ENCODE assay signal across 16 cellular contexts in genomic region chr1:194151056-194151455, GRCh38.
A peak's percentile ranks its signal among the peaks of the same experiment; 100 is the strongest.
DNase-seq lines count a peak whose midpoint lies in the region; ATAC-seq and TF ChIP-seq lines count a peak whose summit lies in the region.
"Had no signal": no experiment of that assay in that cellular context is flagged by ENCODE, and none has a peak within 500 bp of the region (broad histone marks: within the 10 kb centered on the region; RNA-seq: fewer than 3 reads in every experiment).

No MANE protein-coding gene starts in this region.

- H3K27me3 Mint-ChIP-seq in activated naive CD4-positive, alpha-beta T cell treated with anti-CD3 and anti-CD28 coated beads for 36 hours (ENCODE audit: low read depth): no peaks in the 10 kb centered on the region
- no peaks in the 10 kb centered on the region for H3K27me3 Mint-ChIP-seq in activated CD4-positive, alpha-beta memory T cell treated with anti-CD3 and anti-CD28 coated beads, Interleukin-2, amount 10 ng/mL, durations not matched to agents 7 days and 5 days
- H3K27me3 Mint-ChIP-seq in osteocyte (ENCODE audit: unreplicated experiment): no peaks in the 10 kb centered on the region
- H3K27me3 Mint-ChIP-seq: naive B cell had no signal

- peak; percentile 51 for ATAC-seq in HG03175 (IDR thresholded peaks at IDR 0.05; ENCODE audit: unreplicated experiment)
- no peak for ATAC-seq in GM18511 (IDR thresholded peaks at IDR 0.05; ENCODE audit: unreplicated experiment)
- ATAC-seq: left ventricle myocardium superior had no signal

- POLR2A ChIA-PET in activated CD4-positive, alpha-beta memory T cell treated with anti-CD3 and anti-CD28 coated beads, Interleukin-2, amount 10 ng/mL, durations not matched to agents 7 days and 5 days (lab: Charles Lee): interaction anchor here (0.7 kb wide), 1 partner anchor 1605 kb away, joined by 3 read pairs; no protein-coding TSS in a partner anchor

- H3K4me1 ChIP-seq in left ventricle myocardium inferior: peaks cover 5% of the 10 kb centered on the region

- H3K27ac ChIP-seq in left ventricle myocardium inferior (replicated peaks): no peak overlapping the region
- H3K27ac ChIP-seq: GM23248 had no signal

- no peak for DNase-seq in activated naive CD4-positive, alpha-beta T cell treated with anti-CD3 and anti-CD28 coated beads for 36 hours
- DNase-seq in activated naive CD4-positive, alpha-beta T cell treated with anti-CD3 and anti-CD28 coated beads, Interleukin-2, amount 50 U/mL, for 16 hours: no peak
- no peak for DNase-seq in activated CD4-positive, alpha-beta memory T cell treated with anti-CD3 and anti-CD28 coated beads, Interleukin-2, amount 10 ng/mL, durations not matched to agents 7 days and 5 days
- no peak for DNase-seq in osteocyte (ENCODE audit: extremely low spot score, unreplicated experiment)
- DNase-seq in activated gamma-delta T cell treated with Interleukin-2 at 50 U/mL for 16 hours: no peak
- no peak for DNase-seq in left ventricle myocardium inferior
- DNase-seq: activated CD8-positive, alpha-beta memory T cell treated with anti-CD3 and anti-CD28 coated beads for 24 hours; DMS 273 treated with DMSO at 0.1 percent for 48 hours; endodermal cell; GM23248; left ventricle myocardium superior; naive B cell; NCI-H1694; SIG-M5 had no signal

- no peaks in the 10 kb centered on the region for H3K36me3 ChIP-seq in left ventricle myocardium inferior

- peaks cover 13% of the 10 kb centered on the region for H3K4me1 Mint-ChIP-seq in activated naive CD4-positive, alpha-beta T cell treated with anti-CD3 and anti-CD28 coated beads for 36 hours (ENCODE audit: low read depth)
- peaks cover 8% of the 10 kb centered on the region for H3K4me1 Mint-ChIP-seq in activated CD4-positive, alpha-beta memory T cell treated with anti-CD3 and anti-CD28 coated beads, Interleukin-2, amount 10 ng/mL, durations not matched to agents 7 days and 5 days
- H3K4me1 Mint-ChIP-seq in osteocyte (ENCODE audit: unreplicated experiment): peaks cover 30% of the 10 kb centered on the region
- H3K4me1 Mint-ChIP-seq: endodermal cell had no signal

- no peaks in the 10 kb centered on the region for H3K9me3 Mint-ChIP-seq in activated naive CD4-positive, alpha-beta T cell treated with anti-CD3 and anti-CD28 coated beads for 36 hours
- H3K9me3 Mint-ChIP-seq in activated CD4-positive, alpha-beta memory T cell treated with anti-CD3 and anti-CD28 coated beads, Interleukin-2, amount 10 ng/mL, durations not matched to agents 7 days and 5 days: no peaks in the 10 kb centered on the region
- no peaks in the 10 kb centered on the region for H3K9me3 Mint-ChIP-seq in osteocyte (ENCODE audit: unreplicated experiment)
- H3K9me3 Mint-ChIP-seq: endodermal cell, naive B cell had no signal

- intact Hi-C loops in activated naive CD4-positive, alpha-beta T cell treated with anti-CD3 and anti-CD28 coated beads for 36 hours (cut with micrococcal nuclease): no loop called here
- intact Hi-C loops in left ventricle myocardium inferior (cut with micrococcal nuclease): no loop called here

- CTCF ChIA-PET in activated naive CD4-positive, alpha-beta T cell treated with anti-CD3 and anti-CD28 coated beads for 36 hours (lab: Charles Lee): interaction anchor here (1.0 kb wide), 1 partner anchor 10 kb away, joined by 4 read pairs; no protein-coding TSS in a partner anchor
- CTCF ChIA-PET in activated CD4-positive, alpha-beta memory T cell treated with anti-CD3 and anti-CD28 coated beads, Interleukin-2, amount 10 ng/mL, durations not matched to agents 7 days and 5 days (lab: Charles Lee): interaction anchor here (1.0 kb wide), 1 partner anchor 143 kb away, joined by 5 read pairs; no protein-coding TSS in a partner anchor

- no peak for TF ChIP-seq CTCF in osteocyte (IDR thresholded peaks at IDR 0.05)
- no peak for TF ChIP-seq CTCF in left ventricle myocardium inferior (IDR thresholded peaks at IDR 0.05; ENCODE audit: borderline replicate concordance)

- H3K27me3 ChIP-seq in left ventricle myocardium inferior (ENCODE audit: low read depth): no peaks in the 10 kb centered on the region

- no peaks in the 10 kb centered on the region for H3K36me3 Mint-ChIP-seq in activated naive CD4-positive, alpha-beta T cell treated with anti-CD3 and anti-CD28 coated beads for 36 hours (ENCODE audit: low read depth)
- no peaks in the 10 kb centered on the region for H3K36me3 Mint-ChIP-seq in activated CD4-positive, alpha-beta memory T cell treated with anti-CD3 and anti-CD28 coated beads, Interleukin-2, amount 10 ng/mL, durations not matched to agents 7 days and 5 days (ENCODE audit: low read depth)
- no peaks in the 10 kb centered on the region for H3K36me3 Mint-ChIP-seq in osteocyte (ENCODE audit: unreplicated experiment)
- H3K36me3 Mint-ChIP-seq: naive B cell had no signal

- peak overlapping the region; percentile 73 for H3K4me3 Mint-ChIP-seq in activated naive CD4-positive, alpha-beta T cell treated with anti-CD3 and anti-CD28 coated beads for 36 hours
- peak overlapping the region; percentile 72 for H3K4me3 Mint-ChIP-seq in activated CD4-positive, alpha-beta memory T cell treated with anti-CD3 and anti-CD28 coated beads, Interleukin-2, amount 10 ng/mL, durations not matched to agents 7 days and 5 days
- H3K4me3 Mint-ChIP-seq in osteocyte (ENCODE audit: unreplicated experiment): no peak overlapping the region
- H3K4me3 Mint-ChIP-seq: endodermal cell had no signal

- no peaks in the 10 kb centered on the region for H3K9me3 ChIP-seq in left ventricle myocardium inferior (replicated peaks)

- H3K4me3 ChIP-seq in left ventricle myocardium inferior: no peak overlapping the region
- H3K4me3 ChIP-seq: GM23248 had no signal

- no peak overlapping the region for H3K27ac Mint-ChIP-seq in activated naive CD4-positive, alpha-beta T cell treated with anti-CD3 and anti-CD28 coated beads for 36 hours
- peak overlapping the region; percentile 52 for H3K27ac Mint-ChIP-seq in activated CD4-positive, alpha-beta memory T cell treated with anti-CD3 and anti-CD28 coated beads, Interleukin-2, amount 10 ng/mL, durations not matched to agents 7 days and 5 days
- H3K27ac Mint-ChIP-seq in osteocyte (ENCODE audit: unreplicated experiment): peak overlapping the region; percentile 3
- H3K27ac Mint-ChIP-seq: endodermal cell, naive B cell had no signal
